ENCODE assay signal across 11 cellular contexts in the genomic region with DNA sequence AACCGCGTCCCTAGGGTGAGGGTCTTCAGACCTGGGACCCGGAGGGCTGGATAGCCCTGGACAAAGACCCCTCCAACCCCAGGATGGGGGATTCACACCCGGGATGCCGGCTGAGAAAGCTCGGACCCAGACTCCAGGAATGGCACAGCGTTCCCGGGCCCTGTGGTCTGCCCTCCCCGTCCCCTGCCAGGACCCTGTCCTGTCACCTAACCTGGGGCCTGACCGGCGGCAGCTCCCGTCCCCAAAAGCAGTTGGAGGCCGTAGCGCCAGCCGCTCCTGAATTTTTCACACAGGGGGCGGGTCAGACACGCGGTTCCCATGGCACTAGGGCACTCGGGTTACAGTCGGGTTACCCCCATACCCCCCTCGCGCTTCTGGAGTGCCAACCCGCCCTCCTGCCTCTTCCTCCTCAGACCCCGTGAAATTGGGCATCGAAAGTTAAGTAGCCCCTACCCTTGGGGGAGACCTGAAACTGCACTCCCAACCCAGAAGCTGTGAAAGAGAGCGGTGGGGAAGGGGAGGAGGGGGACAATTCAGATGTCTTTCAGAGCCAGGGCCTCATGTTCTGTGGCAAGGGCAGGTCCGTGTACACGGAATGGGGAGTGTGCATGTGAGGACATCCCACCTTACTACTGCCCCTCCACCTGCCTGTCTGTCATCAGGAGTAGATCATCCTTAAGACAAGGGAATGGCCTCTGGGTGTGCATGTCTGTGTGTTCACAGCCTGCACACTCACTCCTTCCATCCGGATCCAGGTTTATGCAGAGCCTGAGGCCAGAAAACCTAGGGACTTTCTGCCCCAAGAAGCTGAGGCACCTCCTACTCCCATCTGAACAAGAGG. TPM values are rescaled to one million over a fixed set of nuclear protein-coding genes. Genes with fewer than 3 reads are reported as not detected.
DNase-seq lines count a peak whose midpoint lies in the region; ATAC-seq and TF ChIP-seq lines count a peak whose summit lies in the region.
"Had no signal": no experiment of that assay in that cellular context is flagged by ENCODE, and none has a peak within 500 bp of the region (broad histone marks: within the 10 kb centered on the region; RNA-seq: fewer than 3 reads in every experiment).

No MANE protein-coding gene starts in this region.

- TF ChIP-seq CTCF in Panc1 (IDR thresholded peaks at IDR 0.05) = no peak
- no peak for TF ChIP-seq CTCF in fibroblast of the aortic adventitia (IDR thresholded peaks at IDR 0.05; ENCODE audit: insufficient read depth, low read length)
- no peak for TF ChIP-seq CTCF in transverse colon (IDR thresholded peaks at IDR 0.05)
- no peak for TF ChIP-seq CTCF in PC-9 (conservative IDR thresholded peaks at IDR 0.05)

- 14% methylated on average over 29 of the region's 29 CpGs; no CpG with 5 or more reads in 1 of the 2 donors for WGBS in transverse colon (ENCODE audit: low coverage in 1 of 2), 2 donors

- no peaks in the 10 kb centered on the region for H4K20me1 ChIP-seq in PC-9 (ENCODE audit: insufficient read depth)

- H3K4me1 ChIP-seq in Panc1 (ENCODE audit: control insufficient read depth, insufficient read depth, low read length) (peaks cover 12% of the 10 kb centered on the region; the same call in 1 of the 2 replicates), mucosa of stomach (ENCODE audit: control insufficient read depth, insufficient read depth, low read length) (no peaks in the 10 kb centered on the region), transverse colon (peaks cover 0 to 10% (median 3%) of the 10 kb centered on the region in 4 donors), PC-9 (replicated peaks; ENCODE audit: insufficient read depth) (peaks cover 8% of the 10 kb centered on the region; the same call in 1 of the 2 replicates)

- intact Hi-C loops in Panc1 (cut with micrococcal nuclease; ENCODE audit: unreplicated experiment) (no loop called here), transverse colon (cut with DNase I; ENCODE audit: low total_unique reads) (no loop called here), PC-9 (cut with micrococcal nuclease; ENCODE audit: unreplicated experiment) (no loop called here)

- H3K27me3 ChIP-seq in Panc1 (ENCODE audit: control insufficient read depth, insufficient read depth, low read length) = 0 out of 2 replicates have a peak, but pooled peaks cover 2% of the 10 kb centered on the region
- H3K27me3 ChIP-seq in mucosa of stomach (ENCODE audit: control insufficient read depth, insufficient read depth, low read length) = peaks cover 18% of the 10 kb centered on the region
- peaks cover 21% of the 10 kb centered on the region for H3K27me3 ChIP-seq in transverse colon
- H3K27me3 ChIP-seq in PC-9 (ENCODE audit: insufficient read depth, low read depth) = peaks cover 23% of the 10 kb centered on the region

- H3K9me2 ChIP-seq in PC-9 (ENCODE audit: insufficient read depth) = no peaks in the 10 kb centered on the region

- no peaks in the 10 kb centered on the region for H3K9me3 ChIP-seq in Panc1 (ENCODE audit: control insufficient read depth, insufficient read depth, low read depth, low read length)
- no peaks in the 10 kb centered on the region for H3K9me3 ChIP-seq in mucosa of stomach (ENCODE audit: control insufficient read depth, low read length)
- no peaks in the 10 kb centered on the region for H3K9me3 ChIP-seq in transverse colon
- no peaks in the 10 kb centered on the region for H3K9me3 ChIP-seq in PC-9 (ENCODE audit: insufficient read depth, low read depth)

- DNase-seq in Panc1 (ENCODE audit: low read depth, low spot score) (no peak), fibroblast of the aortic adventitia (ENCODE audit: low read depth) (no peak), transverse colon (no peak), PC-9 (no peak), ureter (ENCODE audit: low spot score) (no peak), NCI-H2107 treated with DMSO at 0.1 percent for 48 hours (lab: John Stamatoyannopoulos, UW; ENCODE audit: unreplicated experiment) (no peak)
- DNase-seq: activated T-cell treated with anti-CD3 and anti-CD28 coated beads, Interleukin-2, amount 50 U/mL, for 1 hour; MV-4-11; NCI-H510A; SIG-M5 had no signal

- in situ Hi-C loops in Panc1 (cut with HindIII; ENCODE audit: low pct_unique_long_range_greater_than_20kb, low sequenced_read_pairs) (no loop called here), transverse colon (cut with MboI; ENCODE audit: low pct_ligation_motif_present in 1 of 4, low pct_unique_long_range_greater_than_20kb in 1 of 4, low sequenced_read_pairs in 3 of 4) (no loop called here)

- no peak for TF ChIP-seq EP300 in transverse colon (IDR thresholded peaks at IDR 0.05; ENCODE audit: low read depth)

- peak; percentile 62 for ATAC-seq in Panc1

- H3F3A ChIP-seq in PC-9 (ENCODE audit: insufficient read depth, low read depth) = peaks cover 5% of the 10 kb centered on the region; the same call in 1 of the 2 replicates

- CTCF ChIA-PET in Panc1 (lab: Charles Lee) (interaction anchor here (0.5 to 3.9 kb wide), 2 partner anchors 27 to 216 kb away, joined by 3 to 21 read pairs; no protein-coding TSS in a partner anchor), PC-9 (lab: Charles Lee) (no interaction called here)

- peak overlapping the region; percentile 57 for H3K9ac ChIP-seq in mucosa of stomach (ENCODE audit: low read length)

- H3K4me3 ChIP-seq in Panc1 (ENCODE audit: low read depth in 2 of 2, low read length in 2 of 2) (peak overlapping the region; percentile 32 to 46), fibroblast of the aortic adventitia (ENCODE audit: low read depth, low read length) (peak overlapping the region; percentile 42), mucosa of stomach (ENCODE audit: low read length) (no peak overlapping the region), transverse colon (peak overlapping the region; percentile 16 to 53 (median 32)), PC-9 (no peak overlapping the region)

- BruUV-seq in Panc1 (replicated peaks; lab: Mats Ljungman, UMichigan) (no TSS peak), PC-9 (replicated peaks; lab: Mats Ljungman, UMichigan) (no TSS peak)

- H3K36me3 ChIP-seq in Panc1 (ENCODE audit: control insufficient read depth, insufficient read depth, low read length) (no peaks in the 10 kb centered on the region), mucosa of stomach (ENCODE audit: control insufficient read depth, insufficient read depth, low read length) (no peaks in the 10 kb centered on the region), transverse colon (no peaks in the 10 kb centered on the region), PC-9 (ENCODE audit: low read depth) (no peaks in the 10 kb centered on the region)

- H2AFZ ChIP-seq in PC-9 = no peak overlapping the region

- POLR2A ChIA-PET in Panc1 (lab: Charles Lee) (interaction anchor here (0.6 to 0.8 kb wide), 2 partner anchors 33 to 153 kb away, joined by 3 to 9 read pairs; no protein-coding TSS in a partner anchor), PC-9 (lab: Charles Lee; ENCODE audit: unreplicated experiment) (no interaction called here)

- H3K79me2 ChIP-seq in PC-9 (ENCODE audit: low read depth) = no peaks in the 10 kb centered on the region

- no peak for TF ChIP-seq POLR2A in transverse colon (IDR thresholded peaks at IDR 0.05)

- H3K4me2 ChIP-seq in PC-9 = no peak overlapping the region

- no peak overlapping the region for H3K27ac ChIP-seq in Panc1 (ENCODE audit: low read length)
- H3K27ac ChIP-seq in transverse colon = peak overlapping the region; percentile 41 to 75 (median 63)
- no peak overlapping the region for H3K27ac ChIP-seq in PC-9

RNA-seq across cellular contexts. Expression of a gene that starts 0.6 kb away (rescaled TPM):
- not detected for total RNA-seq in Panc1 (2021; ENCODE audit: unreplicated experiment)
- not detected for polyA plus RNA-seq in Panc1 (2012; ENCODE audit: insufficient read length)
- 0.16 TPM in 1 of 2 replicates, not detected in the other for total RNA-seq in fibroblast of the aortic adventitia (ENCODE audit: low replicate concordance)
- total RNA-seq in transverse colon = 1 to 10 TPM in 2 of 4 donors, under 1 TPM in 1, not detected in 1; 0.80 to 1.8 (median 1.3) TPM
- total RNA-seq in PC-9 (2021) = not detected in 2 replicates
- total RNA-seq in ureter = 8.6 TPM

RNA-seq across cellular contexts. Expression of a gene that starts 0.8 kb away (rescaled TPM):
- total RNA-seq in Panc1 (2021; ENCODE audit: unreplicated experiment) (not detected), fibroblast of the aortic adventitia (ENCODE audit: low replicate concordance) (not detected in 2 replicates), transverse colon (not detected), PC-9 (2021) (not detected in 2 replicates), ureter (3.3 TPM)
- not detected for polyA plus RNA-seq in Panc1 (2012; ENCODE audit: insufficient read length)

RNA-seq across cellular contexts. Expression of a gene that starts 35.3 kb away (rescaled TPM):
- total RNA-seq in Panc1 (2021; ENCODE audit: unreplicated experiment) (not detected), fibroblast of the aortic adventitia (ENCODE audit: low replicate concordance) (not detected in 2 replicates), transverse colon (not detected), PC-9 (2021) (not detected in 2 replicates), ureter (not detected)
- polyA plus RNA-seq in Panc1 (2012; ENCODE audit: insufficient read length) = not detected

RNA-seq across cellular contexts. Expression of a gene that starts 38.5 kb away (rescaled TPM):
- total RNA-seq in Panc1 (2021; ENCODE audit: unreplicated experiment) (337 TPM), fibroblast of the aortic adventitia (ENCODE audit: low replicate concordance) (47.6 and 131 TPM in 2 replicates), transverse colon (10 to 100 TPM; 38.4 to 86.0 (median 63.4) TPM), PC-9 (2021) (220 and 272 TPM in 2 replicates), ureter (176 TPM)
- 424 TPM for polyA plus RNA-seq in Panc1 (2012; ENCODE audit: insufficient read length)

Comparison
In these comparisons a context has a peak if more than half of its experiments do, and no peak if none do; other contexts are left out.
1. H3K27ac ChIP-seq: peak in transverse colon (4 of 4); none in Panc1 (single experiment) and PC-9 (single experiment).
2. H3K4me3 ChIP-seq: peak in Panc1 (2 of 2), fibroblast of the aortic adventitia (single experiment) and transverse colon (4 of 4); none in mucosa of stomach (single experiment) and PC-9 (single experiment).